Comparison of ENCODE assay signal across 8 cellular contexts in genomic region chr3:149128856-149129255, GRCh38. TPM values are rescaled to one million over a fixed set of nuclear protein-coding genes. Genes with fewer than 3 reads are reported as not detected.
DNase-seq lines count a peak whose midpoint lies in the region; ATAC-seq and TF ChIP-seq lines count a peak whose summit lies in the region.

No MANE protein-coding gene starts in this region.

- no peaks in the 10 kb centered on the region for H3K9me3 Mint-ChIP-seq in CD8-positive, alpha-beta T cell
- H3K9me3 Mint-ChIP-seq in naive thymus-derived CD8-positive, alpha-beta T cell = no peaks in the 10 kb centered on the region

- DNase-seq in CD8-positive, alpha-beta T cell = no peak
- DNase-seq in choroid plexus epithelial cell (ENCODE audit: low read depth) (peak; percentile 16), NCI-H1436 treated with DMSO at 0.1 percent for 48 hours (lab: John Stamatoyannopoulos, UW) (no peak), middle frontal gyrus (ENCODE audit: extremely low spot score, low spot score) (no peak)
- DNase-seq in naive thymus-derived CD8-positive, alpha-beta T cell = no peak
- DNase-seq in effector CD8-positive, alpha-beta T cell (lab: John Stamatoyannopoulos, UW) = no peak

- H3K4me3 Mint-ChIP-seq in CD8-positive, alpha-beta T cell = peak overlapping the region; percentile 96
- peak overlapping the region; percentile 86 to 98 (median 94) for H3K4me3 Mint-ChIP-seq in naive thymus-derived CD8-positive, alpha-beta T cell

- H3K27ac ChIP-seq in CD8-positive, alpha-beta T cell (ENCODE audit: low read depth, low read length) = peak overlapping the region; percentile 72
- H3K27ac ChIP-seq in HUES64 (ENCODE audit: low read depth, low read length) = no peak overlapping the region

- H3K27me3 Mint-ChIP-seq in CD8-positive, alpha-beta T cell (ENCODE audit: low read depth) = peaks cover 7% of the 10 kb centered on the region
- peaks cover 3 to 25% (median 11%) of the 10 kb centered on the region in 5 donors for H3K27me3 Mint-ChIP-seq in naive thymus-derived CD8-positive, alpha-beta T cell

- peak overlapping the region; percentile 79; the same call in 1 of the 2 replicates for H3K9ac ChIP-seq in HUES64 (ENCODE audit: low read depth, low read length)

- POLR2A ChIA-PET in CD8-positive, alpha-beta T cell (lab: Charles Lee) = interaction anchor here (1.1 to 2.3 kb wide), 6 partner anchors 13 to 623 kb away, joined by 3 to 16 read pairs (median 4); partner anchors contain the start of genes COMMD2 and GYG1
- POLR2A ChIA-PET in naive thymus-derived CD8-positive, alpha-beta T cell (lab: Charles Lee) = interaction anchor here (0.6 to 2.4 kb wide), 6 partner anchors 18 to 149 kb away, joined by 3 to 14 read pairs (median 6); no protein-coding TSS in a partner anchor

- CTCF ChIA-PET in CD8-positive, alpha-beta T cell (lab: Charles Lee) = interaction anchor here (1.5 to 4.3 kb wide), 3 partner anchors 9 to 143 kb away, joined by 3 to 35 read pairs (median 8); no protein-coding TSS in a partner anchor

- peaks cover 28% of the 10 kb centered on the region for H3K4me1 ChIP-seq in CD8-positive, alpha-beta T cell (ENCODE audit: insufficient read depth, low read length)
- peaks cover 17% of the 10 kb centered on the region for H3K4me1 ChIP-seq in HUES64 (ENCODE audit: insufficient read depth, low read length)

- H3K4me3 ChIP-seq in CD8-positive, alpha-beta T cell (ENCODE audit: low read depth, low read length) = peak overlapping the region; percentile 96
- H3K4me3 ChIP-seq in HUES64 (ENCODE audit: low read length) = peak overlapping the region; percentile 94
- peak overlapping the region; percentile 97 for H3K4me3 ChIP-seq in choroid plexus epithelial cell (ENCODE audit: low read depth, low read length)

- H3K9me3 ChIP-seq in CD8-positive, alpha-beta T cell (ENCODE audit: low read length) = no peaks in the 10 kb centered on the region
- H3K9me3 ChIP-seq in HUES64 (ENCODE audit: insufficient read depth, low read depth, low read length) = no peaks in the 10 kb centered on the region

- WGBS in HUES64 = 81% methylated on average over 5 of the region's 5 CpGs

- no peak for ATAC-seq in CD8-positive, alpha-beta T cell
- ATAC-seq in naive thymus-derived CD8-positive, alpha-beta T cell = peak in 1 of 2 donors; percentile 1
- no peak for ATAC-seq in HG02840 (IDR thresholded peaks at IDR 0.05; ENCODE audit: low FRiP score, unreplicated experiment)

- no peak for TF ChIP-seq CTCF in CD8-positive, alpha-beta T cell (IDR thresholded peaks at IDR 0.05)
- no peak for TF ChIP-seq CTCF in choroid plexus epithelial cell (conservative IDR thresholded peaks at IDR 0.05; ENCODE audit: low read depth, low read length)

- no peaks in the 10 kb centered on the region for H3K36me3 ChIP-seq in CD8-positive, alpha-beta T cell (ENCODE audit: insufficient read depth, low read length)
- no peaks in the 10 kb centered on the region for H3K36me3 ChIP-seq in HUES64 (ENCODE audit: insufficient read depth, low read length)

- no peaks in the 10 kb centered on the region for H3K27me3 ChIP-seq in CD8-positive, alpha-beta T cell (ENCODE audit: insufficient read depth, low read length)
- peaks cover 6% of the 10 kb centered on the region; the same call in 1 of the 2 replicates for H3K27me3 ChIP-seq in HUES64 (ENCODE audit: insufficient read depth, low read length)

- intact Hi-C loops in CD8-positive, alpha-beta T cell (cut with DNase I, micrococcal nuclease) = loop anchor here (1.0 to 10.0 kb wide), 10 partner anchors 8 to 684 kb away; partner anchors contain the start of genes COMMD2 (in 2 of the 2), HLTF (in 2 of the 2), RNF13 (in 2 of the 2) and GYG1 (in 1 of the 2)

- peaks cover 48% of the 10 kb centered on the region for H3K4me1 Mint-ChIP-seq in CD8-positive, alpha-beta T cell (ENCODE audit: low read depth)
- H3K4me1 Mint-ChIP-seq in naive thymus-derived CD8-positive, alpha-beta T cell = peaks cover 20 to 44% (median 43%) of the 10 kb centered on the region in 4 donors

- H3K27ac Mint-ChIP-seq in CD8-positive, alpha-beta T cell = peak overlapping the region; percentile 89
- peak overlapping the region; percentile 71 to 97 (median 93) for H3K27ac Mint-ChIP-seq in naive thymus-derived CD8-positive, alpha-beta T cell

- H3K36me3 Mint-ChIP-seq in CD8-positive, alpha-beta T cell = peaks cover 12% of the 10 kb centered on the region
- H3K36me3 Mint-ChIP-seq in naive thymus-derived CD8-positive, alpha-beta T cell = peaks cover 0 to 5% (median 0%) of the 10 kb centered on the region in 3 donors

RNA-seq across cellular contexts. Expression of gene HPS3, which starts 0.6 kb away (rescaled TPM):
- 1 to 10 TPM; 5.8 to 6.4 TPM for total RNA-seq in CD8-positive, alpha-beta T cell
- polyA plus RNA-seq in HUES64 (2013, experiment 1 of 2) = 33.6 TPM
- 40.1 TPM for polyA plus RNA-seq in HUES64 (2013, experiment 2 of 2)
- 10 to 100 TPM; 33.1 to 33.2 TPM for total RNA-seq in naive thymus-derived CD8-positive, alpha-beta T cell
- 10 to 100 TPM; 31.5 to 41.0 (median 34.8) TPM for polyA plus RNA-seq in naive thymus-derived CD8-positive, alpha-beta T cell

RNA-seq across cellular contexts. Expression of gene HLTF, which starts 42.5 kb away (rescaled TPM):
- 1 to 10 TPM; 4.6 to 6.3 TPM for total RNA-seq in CD8-positive, alpha-beta T cell
- 25.2 TPM for polyA plus RNA-seq in HUES64 (2013, experiment 1 of 2)
- polyA plus RNA-seq in HUES64 (2013, experiment 2 of 2) = 37.8 TPM
- 10 to 100 TPM; 29.0 to 34.6 TPM for total RNA-seq in naive thymus-derived CD8-positive, alpha-beta T cell
- polyA plus RNA-seq in naive thymus-derived CD8-positive, alpha-beta T cell = 10 to 100 TPM; 26.1 to 31.3 (median 31.0) TPM

Comparison
In these comparisons a context has a peak if more than half of its experiments do, and no peak if none do; other contexts are left out.
1. RNA of gene HPS3, which starts 0.6 kb away (total RNA-seq): 33.1 to 33.2 TPM in naive thymus-derived CD8-positive, alpha-beta T cell; 5.8 to 6.4 TPM in CD8-positive, alpha-beta T cell; every median in the first group is over 4 times any median in the second.
2. RNA of gene HLTF, which starts 42.5 kb away (total RNA-seq): 29.0 to 34.6 TPM in naive thymus-derived CD8-positive, alpha-beta T cell; 4.6 to 6.3 TPM in CD8-positive, alpha-beta T cell; every median in the first group is over 4 times any median in the second.
3. Peak in every context shown above with its lines, with median percentiles within 50 percentile points of each other: H3K4me3 ChIP-seq.